Comparison of ENCODE assay signal across 9 cellular contexts in genomic region chrX:103554687-103555417, GRCh38. TPM values are rescaled to one million over a fixed set of nuclear protein-coding genes. Genes with fewer than 3 reads are reported as not detected.
DNase-seq lines count a peak whose midpoint lies in the region; ATAC-seq and TF ChIP-seq lines count a peak whose summit lies in the region.
"Had no signal": no experiment of that assay in that cellular context is flagged by ENCODE, and none has a peak within 500 bp of the region (broad histone marks: within the 10 kb centered on the region; RNA-seq: fewer than 3 reads in every experiment).

No MANE protein-coding gene starts in this region.

- peak; percentile 95 for ATAC-seq in GM21737 (IDR thresholded peaks at IDR 0.05; ENCODE audit: unreplicated experiment)

- intact Hi-C loops in esophagus squamous epithelium (cut with DNase I) = no loop called here

- H3K9me3 ChIP-seq in esophagus squamous epithelium (no peaks in the 10 kb centered on the region), subcutaneous abdominal adipose tissue (ENCODE audit: control insufficient read depth in 5 of 5, low read length in 5 of 5) (no peaks in the 10 kb centered on the region), MG63 (no peaks in the 10 kb centered on the region)

- H3K4me3 ChIP-seq in esophagus squamous epithelium = peak overlapping the region; percentile 12 to 54 (median 28)
- peak overlapping the region; percentile 8 to 67 (median 55) for H3K4me3 ChIP-seq in subcutaneous abdominal adipose tissue (ENCODE audit: low read depth in 1 of 5, low read length in 5 of 5)
- no peak overlapping the region for H3K4me3 ChIP-seq in MG63
- H3K4me3 ChIP-seq: SK-N-MC had no signal

- peaks cover 10% of the 10 kb centered on the region for H3K4me1 Mint-ChIP-seq in neural crest cell

- H3K4me1 ChIP-seq in esophagus squamous epithelium (no peaks in the 10 kb centered on the region), subcutaneous abdominal adipose tissue (ENCODE audit: control insufficient read depth in 5 of 5, insufficient read depth in 5 of 5, low read length in 5 of 5) (peaks cover 0 to 8% (median 2%) of the 10 kb centered on the region in 5 donors)

- peaks cover 12% of the 10 kb centered on the region for H3K27me3 Mint-ChIP-seq in neural crest cell (ENCODE audit: low read depth)

- peak overlapping the region; percentile 90 for H3K4me3 Mint-ChIP-seq in neural crest cell

- no peaks in the 10 kb centered on the region for H3K9me3 Mint-ChIP-seq in neural crest cell

- H3K27ac Mint-ChIP-seq in neural crest cell (ENCODE audit: unreplicated experiment) = peak overlapping the region; percentile 95

- no peaks in the 10 kb centered on the region for H3K36me3 Mint-ChIP-seq in neural crest cell (ENCODE audit: low read depth)

- H3K27ac ChIP-seq in esophagus squamous epithelium = no peak overlapping the region
- H3K27ac ChIP-seq in subcutaneous abdominal adipose tissue (ENCODE audit: low read depth, low read length) = no peak overlapping the region
- H3K27ac ChIP-seq: SK-N-MC had no signal

- H3K27me3 ChIP-seq in esophagus squamous epithelium (no peaks in the 10 kb centered on the region), subcutaneous abdominal adipose tissue (ENCODE audit: control insufficient read depth in 5 of 5, insufficient read depth in 4 of 5, low read length in 5 of 5) (peaks cover 2 to 5% (median 4%) of the 10 kb centered on the region in 5 donors), MG63 (no peaks in the 10 kb centered on the region)

- WGBS in esophagus squamous epithelium, 2 donors = 20 to 27% methylated on average over 2 to 14 of the region's 19 CpGs

- no peak for TF ChIP-seq POLR2A in esophagus squamous epithelium (IDR thresholded peaks at IDR 0.05)

- no peaks in the 10 kb centered on the region for H3K36me3 ChIP-seq in esophagus squamous epithelium
- no peaks in the 10 kb centered on the region for H3K36me3 ChIP-seq in subcutaneous abdominal adipose tissue (ENCODE audit: control insufficient read depth in 5 of 5, insufficient read depth in 5 of 5, low read length in 5 of 5)
- H3K36me3 ChIP-seq in MG63 = no peaks in the 10 kb centered on the region

- TF ChIP-seq CTCF in esophagus squamous epithelium (IDR thresholded peaks at IDR 0.05) (no peak), neural crest cell (conservative IDR thresholded peaks at IDR 0.05) (no peak)

- peak; percentile 17 for DNase-seq in ELR (ENCODE audit: low read depth)
- peak; percentile 76 for DNase-seq in NCI-H1436 (lab: John Stamatoyannopoulos, UW)
- peak; percentile 54 for DNase-seq in activated CD8-positive, alpha-beta memory T cell treated with anti-CD3 and anti-CD28 coated beads, Interleukin-2, amount 50 U/mL, for 4 hours
- DNase-seq in esophagus squamous epithelium (lab: John Stamatoyannopoulos, UW) = no peak
- DNase-seq in neural crest cell (ENCODE audit: low read depth, low spot score) = peak; percentile 50
- no peak for DNase-seq in MG63

- H3K9ac ChIP-seq in subcutaneous abdominal adipose tissue (ENCODE audit: low read length in 5 of 5) = no peak overlapping the region

RNA-seq across cellular contexts. Expression of gene TCEAL4, which starts 30.5 kb away (rescaled TPM):
- 100 to 1,000 TPM in 1 of 4 donors, 10 to 100 TPM in 2, 1 to 10 TPM in 1; 9.8 to 143 (median 36.8) TPM for total RNA-seq in esophagus squamous epithelium
- total RNA-seq in neural crest cell = 46.5 and 51.7 TPM in 2 replicates
- 12.9 and 22.8 TPM in 2 replicates for total RNA-seq in MG63 (2014; rRNA removed; shearing (Covaris generic); ENCODE audit: low replicate concordance)

RNA-seq across cellular contexts. Expression of gene RAB40A, which starts 35.6 kb away (rescaled TPM):
- total RNA-seq in esophagus squamous epithelium = 10 to 100 TPM in 1 of 4 donors, 1 to 10 TPM in 1, under 1 TPM in 2; 0.15 to 14.1 (median 1.0) TPM
- total RNA-seq in neural crest cell = 0.34 and 0.70 TPM in 2 replicates
- total RNA-seq in MG63 (2014; rRNA removed; shearing (Covaris generic); ENCODE audit: low replicate concordance) = not detected in 2 replicates

RNA-seq across cellular contexts. Expression of gene TCEAL3, which starts 52.9 kb away (rescaled TPM):
- 10 to 100 TPM in 2 of 4 donors, 1 to 10 TPM in 2; 2.8 to 38.3 (median 11.3) TPM for total RNA-seq in esophagus squamous epithelium
- 10.0 and 11.1 TPM in 2 replicates for total RNA-seq in neural crest cell
- total RNA-seq in MG63 (2014; rRNA removed; shearing (Covaris generic); ENCODE audit: low replicate concordance) = 1.0 TPM in 1 of 2 replicates, not detected in the other

Comparison
In these comparisons a context has a peak if more than half of its experiments do, and no peak if none do; other contexts are left out.
1. DNase-seq: peak in ELR (single experiment), NCI-H1436 (single experiment), activated CD8-positive, alpha-beta memory T cell treated with anti-CD3 and anti-CD28 coated beads, Interleukin-2, amount 50 U/mL, for 4 hours (single experiment) and neural crest cell (single experiment); none in esophagus squamous epithelium (single experiment) and MG63 (single experiment).